Comparison of ENCODE assay signal across 39 cellular contexts in genomic region chr11:60158666-60159065, GRCh38. TPM values are rescaled to one million over a fixed set of nuclear protein-coding genes. Genes with fewer than 3 reads are reported as not detected.
"Had no signal": no experiment of that assay in that cellular context is flagged by ENCODE, and none has a peak within 500 bp of the region (broad histone marks: within the 10 kb centered on the region; RNA-seq: fewer than 3 reads in every experiment).

No MANE protein-coding gene starts in this region.

- H3K9me3 Mint-ChIP-seq: activated B cell treated with CpG ODN at 0.5 μM for 24 hours; activated naive CD4-positive, alpha-beta T cell treated with anti-CD3 and anti-CD28 coated beads for 36 hours; activated naive CD8-positive, alpha-beta T cell treated with anti-CD3 and anti-CD28 coated beads, Interleukin-2, amount 50 U/mL, for 24 hours; activated T-cell treated with anti-CD3 and anti-CD28 coated beads, Interleukin-2, amount 50 U/mL, for 4 hours; brain had no signal

- H3K4me3 Mint-ChIP-seq: activated B cell treated with CpG ODN at 0.5 μM for 24 hours; activated CD4-positive, alpha-beta memory T cell treated with anti-CD3 and anti-CD28 coated beads for 36 hours; activated naive CD4-positive, alpha-beta T cell treated with anti-CD3 and anti-CD28 coated beads for 36 hours; activated naive CD8-positive, alpha-beta T cell; activated naive CD8-positive, alpha-beta T cell treated with anti-CD3 and anti-CD28 coated beads, Interleukin-2, amount 50 U/mL, for 24 hours; activated T-cell treated with anti-CD3 and anti-CD28 coated beads, Interleukin-2, amount 50 U/mL, for 4 hours; activated T-helper 1 cell treated with anti-CD3 and anti-CD28 coated beads, Interleukin-12 subunit alpha, Interleukin-12 subunit beta, Interleukin-2, Interleukin-4 antibody, amounts not matched to agents 30 ng/mL and 10 ng/mL and 1 ng/mL, durations not matched to agents 14 hours and 24 hours and 36 hours; brain had no signal

- H3K36me3 Mint-ChIP-seq: activated CD4-positive, alpha-beta memory T cell treated with anti-CD3 and anti-CD28 coated beads for 36 hours; brain had no signal

- H3K4me3 ChIP-seq: PC-9 had no signal

- ATAC-seq: activated naive CD8-positive, alpha-beta T cell treated with anti-CD3 and anti-CD28 coated beads, Interleukin-2, amount 50 U/mL, for 24 hours; activated T-cell treated with anti-CD3 and anti-CD28 coated beads, Interleukin-2, amount 50 U/mL, for 4 hours; Right ventricle myocardium inferior had no signal

- FAIRE-seq: RCC 7860 had no signal

- H2AFZ ChIP-seq: PC-9 had no signal

- H3K27ac Mint-ChIP-seq: activated B cell treated with CpG ODN at 0.5 μM for 24 hours; activated CD4-positive, alpha-beta memory T cell treated with anti-CD3 and anti-CD28 coated beads for 36 hours; activated naive CD4-positive, alpha-beta T cell treated with anti-CD3 and anti-CD28 coated beads for 36 hours; activated naive CD8-positive, alpha-beta T cell; activated naive CD8-positive, alpha-beta T cell treated with anti-CD3 and anti-CD28 coated beads, Interleukin-2, amount 50 U/mL, for 24 hours; activated T-helper 1 cell treated with anti-CD3 and anti-CD28 coated beads, Interleukin-12 subunit alpha, Interleukin-12 subunit beta, Interleukin-2, Interleukin-4 antibody, amounts not matched to agents 30 ng/mL and 10 ng/mL and 1 ng/mL, durations not matched to agents 14 hours and 24 hours and 36 hours; brain had no signal

- H3K27ac ChIP-seq: PC-9, RWPE1, VCaP had no signal

- H3K4me2 ChIP-seq: PC-9 had no signal

- H3K27me3 Mint-ChIP-seq: brain had no signal

- H3K4me1 Mint-ChIP-seq: activated B cell treated with CpG ODN at 0.5 μM for 24 hours; activated naive CD8-positive, alpha-beta T cell treated with anti-CD3 and anti-CD28 coated beads, Interleukin-2, amount 50 U/mL, for 24 hours; brain had no signal

- DNase-seq: activated B cell treated with CpG ODN at 0.5 μM for 24 hours; activated CD4-positive, alpha-beta memory T cell treated with anti-CD3 and anti-CD28 coated beads for 36 hours; activated CD4-positive, alpha-beta T cell treated with anti-CD3 and anti-CD28 coated beads for 4 hours; activated CD4-positive, alpha-beta T cell treated with anti-CD3 and anti-CD28 coated beads, Interleukin-2, amount 50 U/mL, for 1 hour; activated CD4-positive, CD25-positive, alpha-beta regulatory T cell treated with anti-CD3 and anti-CD28 coated beads, Interleukin-2, amount 50 U/mL, for 72 hours; activated CD8-positive, alpha-beta memory T cell treated with anti-CD3 and anti-CD28 coated beads, Interleukin-2, amount 50 U/mL, for 4 hours; activated gamma-delta T cell treated with Interleukin-2 at 50 U/mL for 16 hours; activated naive CD4-positive, alpha-beta T cell treated with anti-CD3 and anti-CD28 coated beads for 36 hours; activated naive CD8-positive, alpha-beta T cell treated with anti-CD3 and anti-CD28 coated beads, Interleukin-2, amount 50 U/mL, for 24 hours; activated T-cell treated with anti-CD3 and anti-CD28 coated beads for 4 hours; activated T-cell treated with anti-CD3 and anti-CD28 coated beads, Interleukin-2, amount 50 U/mL, for 4 hours; anterior cingulate cortex; central memory CD4-positive, alpha-beta T cell; Kasumi-1; KG1; MM.1S; NCI-H1048; NCI-H1105 treated with DMSO at 0.1 percent for 48 hours; NCI-H1436; NCI-H1694; NCI-H1930; NCI-H2081 treated with DMSO at 0.1 percent for 48 hours; NCI-H345; NCI-H524 treated with DMSO at 0.1 percent for 48 hours; PC-9; SIG-M5; SW 1271; T-helper 1 cell; T-helper 2 cell; T-helper 9 cell had no signal

RNA-seq across cellular contexts. Expression of gene MS4A6A, which starts 24.2 kb away (rescaled TPM):
- total RNA-seq: activated B cell treated with CpG ODN at 0.5 μM for 24 hours; activated CD4-positive, alpha-beta memory T cell treated with anti-CD3 and anti-CD28 coated beads for 36 hours; activated naive CD4-positive, alpha-beta T cell treated with anti-CD3 and anti-CD28 coated beads for 36 hours; activated T-cell treated with anti-CD3 and anti-CD28 coated beads, Interleukin-2, amount 50 U/mL, for 4 hours; activated T-helper 1 cell treated with anti-CD3 and anti-CD28 coated beads, Interleukin-12 subunit alpha, Interleukin-12 subunit beta, Interleukin-2, Interleukin-4 antibody, amounts not matched to agents 30 ng/mL and 10 ng/mL and 1 ng/mL, durations not matched to agents 14 hours and 24 hours and 36 hours; NCI-H460; PC-9; SK-MEL-5 had no signal
